26 cellular contexts compared by ENCODE assay signal in the genomic region with DNA sequence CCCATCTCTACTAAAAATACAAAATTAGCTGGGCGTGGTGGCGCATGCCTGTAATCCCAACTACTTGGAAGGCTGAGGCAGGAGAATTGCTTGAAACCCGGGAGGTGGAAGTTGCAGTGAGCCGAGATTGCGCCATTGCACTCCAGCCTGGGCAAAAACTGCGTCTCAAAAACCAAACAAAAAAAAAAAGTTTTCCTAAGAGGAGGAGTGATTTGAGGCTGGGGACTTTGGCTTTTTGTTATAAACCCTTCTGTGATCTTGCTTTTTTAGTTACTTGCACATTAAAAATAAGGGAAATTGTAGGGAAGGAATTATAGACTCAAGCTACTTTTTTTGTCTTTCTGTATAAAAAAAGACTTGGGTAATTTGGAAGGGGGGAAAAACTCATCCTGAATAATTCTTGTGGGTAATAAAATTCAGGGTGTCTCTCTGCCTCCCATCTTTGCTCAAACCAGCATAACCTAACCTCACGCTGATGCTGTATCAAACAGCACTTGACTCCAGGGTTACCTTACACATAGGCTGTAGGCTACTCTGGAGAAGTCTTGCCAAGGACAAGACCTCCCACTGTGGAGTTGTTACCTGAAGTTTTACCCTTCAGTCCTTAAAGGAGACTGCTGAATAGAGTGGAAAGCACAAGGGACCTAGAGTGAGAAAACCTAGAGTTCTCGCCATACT. TPM values are rescaled to one million over a fixed set of nuclear protein-coding genes. Genes with fewer than 3 reads are reported as not detected.
DNase-seq lines count a peak whose midpoint lies in the region; ATAC-seq and TF ChIP-seq lines count a peak whose summit lies in the region.
"Had no signal": no experiment of that assay in that cellular context is flagged by ENCODE, and none has a peak within 500 bp of the region (broad histone marks: within the 10 kb centered on the region; RNA-seq: fewer than 3 reads in every experiment).

No MANE protein-coding gene starts in this region.

- H3K27ac ChIP-seq in IMR-90 (ENCODE audit: insufficient read depth, low read length) (no peak overlapping the region), neural progenitor cell (no peak overlapping the region)
- H3K27ac ChIP-seq: BLaER1, SJSA1, upper lobe of right lung had no signal

- in situ Hi-C loops in IMR-90 (cut with MboI; ENCODE audit: low sequenced_read_pairs), result no loop called here

- H3K4ac ChIP-seq in IMR-90 (ENCODE audit: low read depth, low read length), result peak overlapping the region; percentile 37; the same call in 1 of the 2 replicates

- no peak overlapping the region for H4K8ac ChIP-seq in IMR-90 (ENCODE audit: low read depth in 2 of 2, low read length in 2 of 2)

- CTCF ChIA-PET in activated naive CD4-positive, alpha-beta T cell treated with anti-CD3 and anti-CD28 coated beads, Interleukin-2, amount 10 ng/mL, durations not matched to agents 7 days and 5 days (lab: Charles Lee), result interaction anchor here (1.3 to 1.7 kb wide), 3 partner anchors 22 to 55 kb away, joined by 3 to 7 read pairs (median 3); no protein-coding TSS in a partner anchor
- CTCF ChIA-PET in IMR-90 (lab: Yijun Ruan, JAX), result no interaction called here

- TF ChIP-seq POLR2A in IMR-90 (IDR thresholded peaks at IDR 0.05; ENCODE audit: low read depth, low read length), result no peak

- BruUV-seq in IMR-90 (replicated peaks; lab: Mats Ljungman, UMichigan), result no TSS peak

- H3K4me3 ChIP-seq in IMR-90 (ENCODE audit: insufficient read depth, low read depth, low read length) (no peak overlapping the region), fibroblast of villous mesenchyme (ENCODE audit: low read depth, low read length) (no peak overlapping the region), neural progenitor cell (no peak overlapping the region)

- H3K23ac ChIP-seq in IMR-90 (ENCODE audit: low read depth, low read length), result no peak overlapping the region

- H2BK20ac ChIP-seq in IMR-90 (ENCODE audit: low read depth, low read length), result no peak overlapping the region

- H2BK15ac ChIP-seq in IMR-90 (ENCODE audit: low read depth, low read length), result 0 out of 3 replicates have a peak overlapping the region, but pooled peaks have one; percentile 73

- H2AFZ ChIP-seq in IMR-90 (replicated peaks; ENCODE audit: low read length, poor library complexity), result no peak overlapping the region
- no peak overlapping the region for H2AFZ ChIP-seq in neural progenitor cell (replicated peaks)

- no peak overlapping the region for H3K56ac ChIP-seq in IMR-90 (ENCODE audit: extremely low read depth, insufficient read depth, low read length)

- H3K14ac ChIP-seq in IMR-90 (replicated peaks; ENCODE audit: low read depth, low read length), result no peak overlapping the region

- H4K5ac ChIP-seq in IMR-90 (ENCODE audit: low read depth, low read length), result no peak overlapping the region

- peak overlapping the region; percentile 49 for H3K4me3 Mint-ChIP-seq in activated naive CD4-positive, alpha-beta T cell treated with anti-CD3 and anti-CD28 coated beads, Interleukin-2, amount 10 ng/mL, durations not matched to agents 7 days and 5 days
- H3K4me3 Mint-ChIP-seq in neural progenitor cell, result peak overlapping the region; percentile 98

- H3K27me3 Mint-ChIP-seq in activated naive CD4-positive, alpha-beta T cell treated with anti-CD3 and anti-CD28 coated beads, Interleukin-2, amount 10 ng/mL, durations not matched to agents 7 days and 5 days, result peaks cover 6% of the 10 kb centered on the region
- peaks cover 7% of the 10 kb centered on the region for H3K27me3 Mint-ChIP-seq in neural progenitor cell (ENCODE audit: insufficient read depth, low read depth)

- peaks cover 21% of the 10 kb centered on the region for H3K36me3 Mint-ChIP-seq in activated naive CD4-positive, alpha-beta T cell treated with anti-CD3 and anti-CD28 coated beads, Interleukin-2, amount 10 ng/mL, durations not matched to agents 7 days and 5 days
- H3K36me3 Mint-ChIP-seq in neural progenitor cell, result no peaks in the 10 kb centered on the region

- H3K36me3 ChIP-seq in IMR-90 (ENCODE audit: control insufficient read depth, insufficient read depth, low read length), result peaks cover 12% of the 10 kb centered on the region
- H3K36me3 ChIP-seq in neural progenitor cell, result no peaks in the 10 kb centered on the region
- H3K36me3 ChIP-seq: esophagus squamous epithelium, upper lobe of right lung had no signal

- H3K79me1 ChIP-seq in IMR-90 (ENCODE audit: low read depth in 1 of 2, low read length in 2 of 2), result peaks cover 3 to 23% of the 10 kb centered on the region in 2 experiments; a peak in 3 of 4 replicates

- H4K91ac ChIP-seq in IMR-90 (ENCODE audit: insufficient read depth, low read depth, low read length), result peak overlapping the region; percentile 27; the same call in 1 of the 2 replicates

- H3K27me3 ChIP-seq in IMR-90 (ENCODE audit: control insufficient read depth, insufficient read depth, low read length) (no peaks in the 10 kb centered on the region), neural progenitor cell (peaks cover 30% of the 10 kb centered on the region)
- H3K27me3 ChIP-seq: BLaER1, hepatocyte, MG63, SJSA1, upper lobe of right lung had no signal

- no peak for DNase-seq in activated naive CD4-positive, alpha-beta T cell treated with anti-CD3 and anti-CD28 coated beads, Interleukin-2, amount 10 ng/mL, durations not matched to agents 7 days and 5 days
- no peak for DNase-seq in activated naive CD4-positive, alpha-beta T cell treated with anti-CD3 and anti-CD28 coated beads, Interleukin-2, amount 50 U/mL, for 16 hours
- DNase-seq in IMR-90, result no peak
- peak; percentile 14 for DNase-seq in fibroblast of villous mesenchyme (ENCODE audit: low read depth)
- no peak for DNase-seq in neural progenitor cell (ENCODE audit: low spot score)
- no peak for DNase-seq in SKM-1 (lab: John Stamatoyannopoulos, UW; ENCODE audit: unreplicated experiment)
- DNase-seq: activated CD4-positive, alpha-beta T cell treated with anti-CD3 and anti-CD28 coated beads for 48 hours; activated naive CD8-positive, alpha-beta T cell treated with anti-CD3 and anti-CD28 coated beads, Interleukin-2, amount 10 ng/mL, durations not matched to agents 7 days and 5 days; Calu3; central memory CD4-positive, alpha-beta T cell; DND-41; esophagus squamous epithelium; H9; KG1; left colon; MG63; NCI-H1436; NCI-H2107; NCI-H446 treated with DMSO at 0.1 percent for 48 hours; stimulated activated CD4-positive, alpha-beta T cell treated with anti-CD3 and anti-CD28 coated beads, Interleukin-2, amount 100 ng/mL, for 24 hours; upper lobe of right lung had no signal

- H3K27ac Mint-ChIP-seq in activated naive CD4-positive, alpha-beta T cell treated with anti-CD3 and anti-CD28 coated beads, Interleukin-2, amount 10 ng/mL, durations not matched to agents 7 days and 5 days, result no peak overlapping the region
- H3K27ac Mint-ChIP-seq in neural progenitor cell, result no peak overlapping the region

- no peak for ATAC-seq in IMR-90 (ENCODE audit: low read depth)
- ATAC-seq in GM18858 (IDR thresholded peaks at IDR 0.05; ENCODE audit: unreplicated experiment), result no peak
- no peak for ATAC-seq in HG03097 (IDR thresholded peaks at IDR 0.05; ENCODE audit: low FRiP score, unreplicated experiment)
- ATAC-seq: upper lobe of right lung had no signal

- H3K9ac ChIP-seq in IMR-90 (ENCODE audit: low read depth, low read length) (no peak overlapping the region), neural progenitor cell (no peak overlapping the region)

- dilution Hi-C loops in IMR-90 (cut with HindIII; ENCODE audit: low sequenced_read_pairs, unreplicated experiment), result no loop called here

- intact Hi-C loops in IMR-90 (cut with micrococcal nuclease), result no loop called here

- peak overlapping the region; percentile 30 for H2BK120ac ChIP-seq in IMR-90 (ENCODE audit: low read depth, low read length)

- peaks cover 42% of the 10 kb centered on the region for H3K4me1 Mint-ChIP-seq in activated naive CD4-positive, alpha-beta T cell treated with anti-CD3 and anti-CD28 coated beads, Interleukin-2, amount 10 ng/mL, durations not matched to agents 7 days and 5 days
- peaks cover 23% of the 10 kb centered on the region for H3K4me1 Mint-ChIP-seq in neural progenitor cell

- H3K79me2 ChIP-seq in neural progenitor cell (ENCODE audit: low read depth), result peaks cover 27% of the 10 kb centered on the region

- POLR2A ChIA-PET in IMR-90 (lab: Charles Lee; ENCODE audit: unreplicated experiment), result interaction anchor here (0.7 kb wide), 1 partner anchor 50 kb away, joined by 3 read pairs; no protein-coding TSS in a partner anchor

- H4K20me1 ChIP-seq in IMR-90 (ENCODE audit: insufficient read depth, low read length) (peaks cover 26% of the 10 kb centered on the region), neural progenitor cell (ENCODE audit: low read depth) (peaks cover 22% of the 10 kb centered on the region)

- H2AK9ac ChIP-seq in IMR-90 (replicated peaks; ENCODE audit: low read depth, low read length, poor library complexity), result no peak overlapping the region

- H3K4me2 ChIP-seq in IMR-90 (ENCODE audit: low read depth, low read length) (no peak overlapping the region), neural progenitor cell (no peak overlapping the region)

- peaks cover 18% of the 10 kb centered on the region for H3F3A ChIP-seq in neural progenitor cell (ENCODE audit: low read depth)

- H2AK5ac ChIP-seq in IMR-90 (ENCODE audit: low read depth, low read length), result peak overlapping the region; percentile 53; the same call in 1 of the 2 replicates

- TF ChIP-seq RAD21 in IMR-90 (IDR thresholded peaks at IDR 0.05; ENCODE audit: low read length), result no peak

- no peaks in the 10 kb centered on the region for H3K9me3 Mint-ChIP-seq in activated naive CD4-positive, alpha-beta T cell treated with anti-CD3 and anti-CD28 coated beads, Interleukin-2, amount 10 ng/mL, durations not matched to agents 7 days and 5 days
- H3K9me3 Mint-ChIP-seq in neural progenitor cell, result no peaks in the 10 kb centered on the region
- H3K9me3 Mint-ChIP-seq: activated naive CD8-positive, alpha-beta T cell treated with anti-CD3 and anti-CD28 coated beads, Interleukin-2, amount 10 ng/mL, durations not matched to agents 7 days and 5 days had no signal

- H2BK5ac ChIP-seq in IMR-90 (ENCODE audit: low read depth, low read length, poor library complexity, severe bottlenecking), result no peak overlapping the region

- H3K9me3 ChIP-seq in IMR-90 (ENCODE audit: control insufficient read depth, insufficient read depth, low read length) (no peaks in the 10 kb centered on the region), neural progenitor cell (ENCODE audit: low read depth) (no peaks in the 10 kb centered on the region)
- H3K9me3 ChIP-seq: BLaER1, esophagus squamous epithelium, MG63, SJSA1, upper lobe of right lung had no signal

- WGBS in IMR-90 (ENCODE audit: extremely low coverage in 2 of 2, insufficient read length in 1 of 2), 2 experiments, result 100% methylated on average over 1 of the region's 8 CpGs; no CpG with 5 or more reads in 1 of the 2 experiments

- H3K9me1 ChIP-seq in IMR-90 (ENCODE audit: insufficient read depth, low read length), result peaks cover 5% of the 10 kb centered on the region; the same call in 1 of the 2 replicates

- H3K4me1 ChIP-seq in IMR-90 (ENCODE audit: control insufficient read depth, insufficient read depth, low read length) (peaks cover 10% of the 10 kb centered on the region), neural progenitor cell (peaks cover 13% of the 10 kb centered on the region)

- TF ChIP-seq CTCF in IMR-90 (conservative IDR thresholded peaks at IDR 0.05; ENCODE audit: low read depth, low read length), result no peak
- TF ChIP-seq CTCF in fibroblast of villous mesenchyme (IDR thresholded peaks at IDR 0.05; ENCODE audit: insufficient read depth, low read depth, low read length), result no peak
- no peak for TF ChIP-seq CTCF in neural progenitor cell (IDR thresholded peaks at IDR 0.05)

- H3K18ac ChIP-seq in IMR-90 (ENCODE audit: low read depth, low read length), result peak overlapping the region; percentile 31; the same call in 1 of the 2 replicates

RNA-seq across cellular contexts. Expression of a gene that starts 1.7 kb away (rescaled TPM):
- total RNA-seq in IMR-90 (2012; rRNA removed), result 44.2 and 48.4 TPM in 2 replicates
- polyA plus RNA-seq in IMR-90 (2012; rRNA removed), result 33.1 and 37.7 TPM in 2 replicates
- 22.5 and 26.0 TPM in 2 replicates for polyA plus RNA-seq in IMR-90 (2012; cell fraction: cytosol; rRNA removed)
- 15.0 and 38.4 TPM in 2 replicates for polyA plus RNA-seq in IMR-90 (2012; cell fraction: nucleus; rRNA removed; ENCODE audit: low replicate concordance)
- total RNA-seq in fibroblast of villous mesenchyme, result 37.4 and 40.2 TPM in 2 replicates
- total RNA-seq in neural progenitor cell (ENCODE audit: low replicate concordance), result 20.4 and 28.0 TPM in 2 replicates
